In the genomic region with DNA sequence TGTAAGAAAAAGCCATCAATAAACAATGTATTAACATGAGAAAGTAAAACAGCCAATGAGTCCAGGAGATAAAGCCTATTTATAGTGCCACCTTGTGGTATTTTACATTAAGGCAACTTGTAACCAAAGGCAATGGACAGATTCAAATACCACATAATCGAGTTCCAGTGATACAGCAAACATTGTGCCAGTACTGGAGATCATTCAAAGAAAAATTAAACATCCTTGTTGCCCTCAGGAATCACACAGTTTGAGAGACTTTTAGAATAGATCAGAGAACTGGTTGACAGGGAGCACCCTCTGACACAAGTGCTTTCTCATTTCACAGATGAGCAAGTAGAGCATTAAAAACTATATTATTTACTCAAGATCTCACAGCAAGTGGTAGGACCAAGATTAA, we compare ENCODE assay signal across 2 cellular contexts.
TF ChIP-seq lines count a peak whose summit lies in the region.

No MANE protein-coding gene starts in this region.

TF ChIP-seq in IMR-90, 13 proteins besides CTCF, POLR2A, EP300 and RAD21:
- TF ChIP-seq BHLHE40 (IDR thresholded peaks at IDR 0.05; ENCODE audit: low read depth, low read length) (no peak), SMC3 (IDR thresholded peaks at IDR 0.05; ENCODE audit: low read depth, low read length) (peak; percentile 89)

TF ChIP-seq in H1, 55 proteins besides CTCF, POLR2A, EP300 and RAD21:
- TF ChIP-seq TEAD4 (IDR thresholded peaks at IDR 0.05; ENCODE audit: low read depth, low read length) = no peak
- TF ChIP-seq, protein P1, sequence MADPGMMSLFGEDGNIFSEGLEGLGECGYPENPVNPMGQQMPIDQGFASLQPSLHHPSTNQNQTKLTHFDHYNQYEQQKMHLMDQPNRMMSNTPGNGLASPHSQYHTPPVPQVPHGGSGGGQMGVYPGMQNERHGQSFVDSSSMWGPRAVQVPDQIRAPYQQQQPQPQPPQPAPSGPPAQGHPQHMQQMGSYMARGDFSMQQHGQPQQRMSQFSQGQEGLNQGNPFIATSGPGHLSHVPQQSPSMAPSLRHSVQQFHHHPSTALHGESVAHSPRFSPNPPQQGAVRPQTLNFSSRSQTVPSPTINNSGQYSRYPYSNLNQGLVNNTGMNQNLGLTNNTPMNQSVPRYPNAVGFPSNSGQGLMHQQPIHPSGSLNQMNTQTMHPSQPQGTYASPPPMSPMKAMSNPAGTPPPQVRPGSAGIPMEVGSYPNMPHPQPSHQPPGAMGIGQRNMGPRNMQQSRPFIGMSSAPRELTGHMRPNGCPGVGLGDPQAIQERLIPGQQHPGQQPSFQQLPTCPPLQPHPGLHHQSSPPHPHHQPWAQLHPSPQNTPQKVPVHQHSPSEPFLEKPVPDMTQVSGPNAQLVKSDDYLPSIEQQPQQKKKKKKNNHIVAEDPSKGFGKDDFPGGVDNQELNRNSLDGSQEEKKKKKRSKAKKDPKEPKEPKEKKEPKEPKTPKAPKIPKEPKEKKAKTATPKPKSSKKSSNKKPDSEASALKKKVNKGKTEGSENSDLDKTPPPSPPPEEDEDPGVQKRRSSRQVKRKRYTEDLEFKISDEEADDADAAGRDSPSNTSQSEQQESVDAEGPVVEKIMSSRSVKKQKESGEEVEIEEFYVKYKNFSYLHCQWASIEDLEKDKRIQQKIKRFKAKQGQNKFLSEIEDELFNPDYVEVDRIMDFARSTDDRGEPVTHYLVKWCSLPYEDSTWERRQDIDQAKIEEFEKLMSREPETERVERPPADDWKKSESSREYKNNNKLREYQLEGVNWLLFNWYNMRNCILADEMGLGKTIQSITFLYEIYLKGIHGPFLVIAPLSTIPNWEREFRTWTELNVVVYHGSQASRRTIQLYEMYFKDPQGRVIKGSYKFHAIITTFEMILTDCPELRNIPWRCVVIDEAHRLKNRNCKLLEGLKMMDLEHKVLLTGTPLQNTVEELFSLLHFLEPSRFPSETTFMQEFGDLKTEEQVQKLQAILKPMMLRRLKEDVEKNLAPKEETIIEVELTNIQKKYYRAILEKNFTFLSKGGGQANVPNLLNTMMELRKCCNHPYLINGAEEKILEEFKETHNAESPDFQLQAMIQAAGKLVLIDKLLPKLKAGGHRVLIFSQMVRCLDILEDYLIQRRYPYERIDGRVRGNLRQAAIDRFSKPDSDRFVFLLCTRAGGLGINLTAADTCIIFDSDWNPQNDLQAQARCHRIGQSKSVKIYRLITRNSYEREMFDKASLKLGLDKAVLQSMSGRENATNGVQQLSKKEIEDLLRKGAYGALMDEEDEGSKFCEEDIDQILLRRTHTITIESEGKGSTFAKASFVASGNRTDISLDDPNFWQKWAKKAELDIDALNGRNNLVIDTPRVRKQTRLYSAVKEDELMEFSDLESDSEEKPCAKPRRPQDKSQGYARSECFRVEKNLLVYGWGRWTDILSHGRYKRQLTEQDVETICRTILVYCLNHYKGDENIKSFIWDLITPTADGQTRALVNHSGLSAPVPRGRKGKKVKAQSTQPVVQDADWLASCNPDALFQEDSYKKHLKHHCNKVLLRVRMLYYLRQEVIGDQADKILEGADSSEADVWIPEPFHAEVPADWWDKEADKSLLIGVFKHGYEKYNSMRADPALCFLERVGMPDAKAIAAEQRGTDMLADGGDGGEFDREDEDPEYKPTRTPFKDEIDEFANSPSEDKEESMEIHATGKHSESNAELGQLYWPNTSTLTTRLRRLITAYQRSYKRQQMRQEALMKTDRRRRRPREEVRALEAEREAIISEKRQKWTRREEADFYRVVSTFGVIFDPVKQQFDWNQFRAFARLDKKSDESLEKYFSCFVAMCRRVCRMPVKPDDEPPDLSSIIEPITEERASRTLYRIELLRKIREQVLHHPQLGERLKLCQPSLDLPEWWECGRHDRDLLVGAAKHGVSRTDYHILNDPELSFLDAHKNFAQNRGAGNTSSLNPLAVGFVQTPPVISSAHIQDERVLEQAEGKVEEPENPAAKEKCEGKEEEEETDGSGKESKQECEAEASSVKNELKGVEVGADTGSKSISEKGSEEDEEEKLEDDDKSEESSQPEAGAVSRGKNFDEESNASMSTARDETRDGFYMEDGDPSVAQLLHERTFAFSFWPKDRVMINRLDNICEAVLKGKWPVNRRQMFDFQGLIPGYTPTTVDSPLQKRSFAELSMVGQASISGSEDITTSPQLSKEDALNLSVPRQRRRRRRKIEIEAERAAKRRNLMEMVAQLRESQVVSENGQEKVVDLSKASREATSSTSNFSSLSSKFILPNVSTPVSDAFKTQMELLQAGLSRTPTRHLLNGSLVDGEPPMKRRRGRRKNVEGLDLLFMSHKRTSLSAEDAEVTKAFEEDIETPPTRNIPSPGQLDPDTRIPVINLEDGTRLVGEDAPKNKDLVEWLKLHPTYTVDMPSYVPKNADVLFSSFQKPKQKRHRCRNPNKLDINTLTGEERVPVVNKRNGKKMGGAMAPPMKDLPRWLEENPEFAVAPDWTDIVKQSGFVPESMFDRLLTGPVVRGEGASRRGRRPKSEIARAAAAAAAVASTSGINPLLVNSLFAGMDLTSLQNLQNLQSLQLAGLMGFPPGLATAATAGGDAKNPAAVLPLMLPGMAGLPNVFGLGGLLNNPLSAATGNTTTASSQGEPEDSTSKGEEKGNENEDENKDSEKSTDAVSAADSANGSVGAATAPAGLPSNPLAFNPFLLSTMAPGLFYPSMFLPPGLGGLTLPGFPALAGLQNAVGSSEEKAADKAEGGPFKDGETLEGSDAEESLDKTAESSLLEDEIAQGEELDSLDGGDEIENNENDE (IDR thresholded peaks at IDR 0.05; ENCODE audit: insufficient replicate concordance, low read length) = no peak
- no peak for TF ChIP-seq TAF7 (optimal IDR thresholded peaks at IDR 0.05; ENCODE audit: borderline replicate concordance, low read depth, low read length)
- no peak for TF ChIP-seq SIN3A (conservative IDR thresholded peaks at IDR 0.05 in 1 of 2, IDR thresholded peaks at IDR 0.05 in 1 of 2; ENCODE audit: low read depth in 1 of 2, low read length in 2 of 2)
